In the genomic region with DNA sequence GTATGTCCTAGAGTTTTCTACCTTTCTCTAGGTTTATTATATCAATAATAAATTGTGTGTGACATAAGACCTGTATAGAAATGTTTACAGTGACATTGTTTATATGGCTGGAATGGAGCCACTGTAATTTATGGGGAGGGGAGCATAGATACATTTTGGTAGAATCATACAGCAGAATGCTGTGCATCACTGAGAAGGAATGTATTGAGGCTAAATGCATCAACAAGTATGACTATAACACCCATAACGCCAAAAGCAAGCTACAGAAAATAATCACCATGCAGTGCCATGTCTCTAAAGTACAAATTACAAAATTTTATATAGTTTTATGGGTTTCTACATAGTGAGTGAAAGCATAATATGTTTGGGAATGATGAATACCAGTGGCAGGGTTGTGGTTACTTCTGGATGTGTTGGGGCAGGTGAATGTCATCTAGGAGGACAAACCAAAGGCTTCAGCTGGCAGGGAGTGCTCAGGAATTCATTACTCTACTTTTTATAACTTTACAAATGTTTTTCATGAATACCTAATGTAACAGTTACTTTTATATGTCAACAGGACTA, we compare ENCODE assay signal across 30 cellular contexts.
"Had no signal": no experiment of that assay in that cellular context is flagged by ENCODE, and none has a peak within 500 bp of the region (broad histone marks: within the 10 kb centered on the region; RNA-seq: fewer than 3 reads in every experiment).

No MANE protein-coding gene starts in this region.

- H3K36me3 ChIP-seq: adrenal gland, breast epithelium, SJCRH30 had no signal

- DNase-seq: activated CD4-positive, alpha-beta T cell treated with anti-CD3 and anti-CD28 coated beads, Interleukin-2, amount 10 ng/mL, durations not matched to agents 24 days and 14 days; activated CD4-positive, alpha-beta T cell treated with anti-CD3 and anti-CD28 coated beads, Interleukin-2, amount 50 U/mL, for 4 hours; activated CD8-positive, alpha-beta T cell treated with anti-CD3 and anti-CD28 coated beads for 36 hours; activated gamma-delta T cell; activated naive CD4-positive, alpha-beta T cell treated with Interleukin-2 at 50 U/mL for 16 hours; activated naive CD8-positive, alpha-beta T cell treated with anti-CD3 and anti-CD28 coated beads, Interleukin-2, amount 10 ng/mL, durations not matched to agents 7 days and 5 days; activated T-cell treated with anti-CD3 and anti-CD28 coated beads, Interleukin-2, amount 50 U/mL, for 1 hour; activated T-cell treated with anti-CD3 and anti-CD28 coated beads, Interleukin-2, amount 50 U/mL, for 72 hours; adrenal gland; body of pancreas; Kasumi-1; KG1; MM.1S; MV-4-11; NCI-H1092; NCI-H1436 treated with DMSO at 0.1 percent for 48 hours; NCI-H1694 treated with DMSO at 0.1 percent for 48 hours; NCI-H2029; NCI-H345; NCI-H524 treated with DMSO at 0.1 percent for 48 hours; NK-92 treated with Interleukin-12 subunit alpha and Interleukin-12 subunit beta, amount 100 ng/mL, for 24 hours; PC-9; SHP77; SJCRH30 had no signal

- H3K27me3 Mint-ChIP-seq: activated CD4-positive, alpha-beta T cell treated with anti-CD3 and anti-CD28 coated beads, Interleukin-2, amount 10 ng/mL, durations not matched to agents 24 days and 14 days; activated CD8-positive, alpha-beta T cell treated with anti-CD3 and anti-CD28 coated beads for 36 hours; activated naive CD4-positive, alpha-beta T cell treated with anti-CD3 and anti-CD28 coated beads, Interleukin-2, amount 50 U/mL, for 24 hours; activated naive CD8-positive, alpha-beta T cell treated with anti-CD3 and anti-CD28 coated beads, Interleukin-2, amount 10 ng/mL, durations not matched to agents 7 days and 5 days had no signal

- H3K9me3 Mint-ChIP-seq: activated CD4-positive, alpha-beta T cell treated with anti-CD3 and anti-CD28 coated beads, Interleukin-2, amount 10 ng/mL, durations not matched to agents 24 days and 14 days had no signal

- H3K4me1 Mint-ChIP-seq: activated CD4-positive, alpha-beta T cell treated with anti-CD3 and anti-CD28 coated beads, Interleukin-2, amount 10 ng/mL, durations not matched to agents 24 days and 14 days; activated naive CD4-positive, alpha-beta T cell treated with anti-CD3 and anti-CD28 coated beads, Interleukin-2, amount 50 U/mL, for 24 hours; activated naive CD8-positive, alpha-beta T cell treated with anti-CD3 and anti-CD28 coated beads, Interleukin-2, amount 10 ng/mL, durations not matched to agents 7 days and 5 days had no signal

- ATAC-seq: activated CD8-positive, alpha-beta T cell treated with anti-CD3 and anti-CD28 coated beads for 36 hours; activated T-cell treated with anti-CD3 and anti-CD28 coated beads, Interleukin-2, amount 50 U/mL, for 72 hours; body of pancreas had no signal

- H3K27me3 ChIP-seq: adrenal gland, body of pancreas, breast epithelium, SJCRH30 had no signal

- H3K36me3 Mint-ChIP-seq: activated naive CD4-positive, alpha-beta T cell treated with anti-CD3 and anti-CD28 coated beads, Interleukin-2, amount 50 U/mL, for 24 hours; activated naive CD8-positive, alpha-beta T cell treated with anti-CD3 and anti-CD28 coated beads, Interleukin-2, amount 10 ng/mL, durations not matched to agents 7 days and 5 days had no signal

- H3K27ac Mint-ChIP-seq: activated CD4-positive, alpha-beta T cell treated with anti-CD3 and anti-CD28 coated beads, Interleukin-2, amount 10 ng/mL, durations not matched to agents 24 days and 14 days; activated CD8-positive, alpha-beta T cell treated with anti-CD3 and anti-CD28 coated beads for 36 hours; activated naive CD4-positive, alpha-beta T cell treated with anti-CD3 and anti-CD28 coated beads, Interleukin-2, amount 50 U/mL, for 24 hours; activated naive CD8-positive, alpha-beta T cell treated with anti-CD3 and anti-CD28 coated beads, Interleukin-2, amount 10 ng/mL, durations not matched to agents 7 days and 5 days; activated T-cell treated with anti-CD3 and anti-CD28 coated beads, Interleukin-2, amount 50 U/mL, for 72 hours; activated T-helper 2 cell treated with anti-CD3 and anti-CD28 coated beads, Interferon-gamma antibody, Interleukin-2, Interleukin-4, amounts not matched to agents 10 μg/mL and 5 μg/mL and 100 μg/mL, durations not matched to agents 14 hours and 24 hours and 36 hours; T-helper 1 cell treated with Interleukin-12 subunit alpha and Interleukin-12 subunit beta and Interleukin-4 antibody, amounts not matched to agents 30 μg/mL and 1 μg/mL, for 36 hours; T-helper 2 cell treated with Interferon-gamma antibody and Interleukin-4, amounts not matched to agents 5 μg/mL and 100 μg/mL, for 36 hours had no signal

- H3K4me3 Mint-ChIP-seq: activated CD4-positive, alpha-beta T cell treated with anti-CD3 and anti-CD28 coated beads, Interleukin-2, amount 10 ng/mL, durations not matched to agents 24 days and 14 days; activated CD8-positive, alpha-beta T cell treated with anti-CD3 and anti-CD28 coated beads for 36 hours; activated naive CD4-positive, alpha-beta T cell treated with anti-CD3 and anti-CD28 coated beads, Interleukin-2, amount 50 U/mL, for 24 hours; activated naive CD8-positive, alpha-beta T cell treated with anti-CD3 and anti-CD28 coated beads, Interleukin-2, amount 10 ng/mL, durations not matched to agents 7 days and 5 days; activated T-cell treated with anti-CD3 and anti-CD28 coated beads, Interleukin-2, amount 50 U/mL, for 72 hours; T-helper 1 cell treated with Interleukin-12 subunit alpha and Interleukin-12 subunit beta and Interleukin-4 antibody, amounts not matched to agents 30 μg/mL and 1 μg/mL, for 36 hours; T-helper 2 cell treated with Interferon-gamma antibody and Interleukin-4, amounts not matched to agents 5 μg/mL and 100 μg/mL, for 36 hours had no signal

- H3K4me3 ChIP-seq: adrenal gland, body of pancreas, breast epithelium, PC-9, SJCRH30, SK-N-MC had no signal

- H3K4me1 ChIP-seq: adrenal gland, body of pancreas, breast epithelium, SJCRH30 had no signal

- H3K27ac ChIP-seq: adrenal gland, body of pancreas, breast epithelium, PC-9, SJCRH30, SK-N-MC had no signal

- H3K9me3 ChIP-seq: adrenal gland, body of pancreas, SJCRH30 had no signal
